8 cellular contexts compared by ENCODE assay signal in the genomic region with DNA sequence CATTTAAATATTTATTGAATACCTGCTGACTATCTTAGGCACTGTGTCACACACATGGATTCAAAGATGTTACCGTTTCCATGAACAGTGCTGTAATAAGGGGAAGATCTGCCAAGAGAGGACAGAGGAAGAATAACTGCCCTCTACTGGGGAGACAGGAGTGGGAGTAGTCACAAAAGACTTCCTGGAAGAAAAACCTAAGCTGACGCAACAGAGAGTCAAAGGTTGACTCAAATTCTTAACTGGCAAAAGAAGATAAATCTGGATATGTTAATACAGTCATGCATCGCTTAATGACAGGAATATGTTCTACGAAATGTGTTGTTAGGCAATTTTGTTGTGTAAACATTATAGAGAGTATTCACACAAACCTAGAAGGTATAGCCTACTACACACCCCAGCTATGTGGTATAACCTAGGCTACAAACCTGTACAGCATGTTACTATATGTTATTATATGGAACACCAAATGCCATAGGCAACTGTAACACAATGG. TPM values are rescaled to one million over a fixed set of nuclear protein-coding genes. Genes with fewer than 3 reads are reported as not detected.
A peak's percentile ranks its signal among the peaks of the same experiment; 100 is the strongest.
DNase-seq lines count a peak whose midpoint lies in the region; ATAC-seq and TF ChIP-seq lines count a peak whose summit lies in the region.

No MANE protein-coding gene starts in this region.

- no peak for ATAC-seq in GM19467 (IDR thresholded peaks at IDR 0.05; ENCODE audit: unreplicated experiment)
- ATAC-seq in HG02884 (IDR thresholded peaks at IDR 0.05; ENCODE audit: unreplicated experiment) = no peak

- no peaks in the 10 kb centered on the region for H3K9me3 ChIP-seq in Peyer's patch
- H3K9me3 ChIP-seq in muscle layer of duodenum (ENCODE audit: control insufficient read depth in 1 of 2, low read length in 2 of 2) = no peaks in the 10 kb centered on the region

- TF ChIP-seq POLR2A in Peyer's patch (IDR thresholded peaks at IDR 0.05) = no peak

- peak overlapping the region; percentile 7 for H3K4me3 Mint-ChIP-seq in activated naive CD4-positive, alpha-beta T cell treated with anti-CD3 and anti-CD28 coated beads, Interleukin-2, amount 50 U/mL, for 24 hours

- intact Hi-C loops in dorsolateral prefrontal cortex (cut with DNase I) = no loop called here

- no peaks in the 10 kb centered on the region for H3K27me3 ChIP-seq in Peyer's patch
- no peaks in the 10 kb centered on the region for H3K27me3 ChIP-seq in dorsolateral prefrontal cortex
- H3K27me3 ChIP-seq in muscle layer of duodenum (ENCODE audit: low read depth, low read length) = no peaks in the 10 kb centered on the region

- H3K36me3 ChIP-seq in Peyer's patch (peaks cover 0 to 16% (median 0%) of the 10 kb centered on the region in 3 donors), muscle layer of duodenum (ENCODE audit: control insufficient read depth in 1 of 2, insufficient read depth in 2 of 2, low read length in 2 of 2) (peaks cover 8 to 10% of the 10 kb centered on the region in 2 donors)

- H3K4me1 Mint-ChIP-seq in activated naive CD4-positive, alpha-beta T cell treated with anti-CD3 and anti-CD28 coated beads, Interleukin-2, amount 50 U/mL, for 24 hours = peaks cover 25% of the 10 kb centered on the region

- H3K27ac ChIP-seq in Peyer's patch = peak overlapping the region in 3 of 4 donors; percentile 5 to 22 (median 9)
- H3K27ac ChIP-seq in dorsolateral prefrontal cortex = no peak overlapping the region
- H3K27ac ChIP-seq in muscle layer of duodenum (ENCODE audit: low read length) = peak overlapping the region; percentile 41

- H3K4me3 ChIP-seq in Peyer's patch (no peak overlapping the region), dorsolateral prefrontal cortex (no peak overlapping the region), muscle layer of duodenum (ENCODE audit: low read depth in 1 of 2, low read length in 2 of 2) (no peak overlapping the region)

- DNase-seq in activated naive CD4-positive, alpha-beta T cell (lab: John Stamatoyannopoulos, UW) = no peak
- DNase-seq in Peyer's patch (no peak), dorsolateral prefrontal cortex (no peak), NCI-H2107 (lab: John Stamatoyannopoulos, UW) (no peak)

- H3K4me1 ChIP-seq in Peyer's patch (peaks cover 0 to 6% (median 0%) of the 10 kb centered on the region in 4 donors), muscle layer of duodenum (ENCODE audit: control insufficient read depth in 1 of 2, insufficient read depth in 2 of 2, low read length in 2 of 2) (no peaks in the 10 kb centered on the region)

- H3K27ac Mint-ChIP-seq in activated naive CD4-positive, alpha-beta T cell treated with anti-CD3 and anti-CD28 coated beads, Interleukin-2, amount 50 U/mL, for 24 hours = peak overlapping the region; percentile 86

- TF ChIP-seq CTCF in Peyer's patch (IDR thresholded peaks at IDR 0.05) (peak in 5 of 6 experiments; percentile 12 to 78 (median 71)), dorsolateral prefrontal cortex (IDR thresholded peaks at IDR 0.05 in 54 of 56, conservative IDR thresholded peaks at IDR 0.05 in 2 of 56; ENCODE audit: low read depth in 1 of 56, partially characterized antibody in 56 of 56) (peak in 55 of 56 donors; percentile 10 to 67 (median 48))

- H3K27me3 Mint-ChIP-seq in activated naive CD4-positive, alpha-beta T cell treated with anti-CD3 and anti-CD28 coated beads, Interleukin-2, amount 50 U/mL, for 24 hours = no peaks in the 10 kb centered on the region

- peaks cover 5% of the 10 kb centered on the region for H3K36me3 Mint-ChIP-seq in activated naive CD4-positive, alpha-beta T cell treated with anti-CD3 and anti-CD28 coated beads, Interleukin-2, amount 50 U/mL, for 24 hours

- H3K9me3 Mint-ChIP-seq in activated naive CD4-positive, alpha-beta T cell treated with anti-CD3 and anti-CD28 coated beads, Interleukin-2, amount 50 U/mL, for 24 hours = no peaks in the 10 kb centered on the region

RNA-seq across cellular contexts. Expression of gene DCAF5, which starts 51.5 kb away (rescaled TPM):
- total RNA-seq in Peyer's patch (10 to 100 TPM; 38.7 to 57.8 (median 48.9) TPM), dorsolateral prefrontal cortex (10 to 100 TPM; 31.5 to 56.2 (median 42.1) TPM)

Comparison
In these comparisons a context has a peak if more than half of its experiments do, and no peak if none do; other contexts are left out.
1. H3K27ac ChIP-seq: peak in Peyer's patch (3 of 4) and muscle layer of duodenum (single experiment); none in dorsolateral prefrontal cortex (0 of 59).